ENCODE assay signal across 12 cellular contexts in genomic region chr3:152379415-152380042, GRCh38.
A peak's percentile ranks its signal among the peaks of the same experiment; 100 is the strongest.
DNase-seq lines count a peak whose midpoint lies in the region; TF ChIP-seq lines count a peak whose summit lies in the region.
"Had no signal": no experiment of that assay in that cellular context is flagged by ENCODE, and none has a peak within 500 bp of the region (broad histone marks: within the 10 kb centered on the region; RNA-seq: fewer than 3 reads in every experiment).

No MANE protein-coding gene starts in this region.

- H3K36me3 ChIP-seq in DOHH2 (ENCODE audit: control insufficient read depth, low read length) (peaks cover 66% of the 10 kb centered on the region), OCI-LY3 (replicated peaks; ENCODE audit: low read depth, low read length) (peaks cover 19% of the 10 kb centered on the region), spleen (peaks cover 0 to 15% (median 0%) of the 10 kb centered on the region in 6 donors)

- peaks cover 44% of the 10 kb centered on the region for H3K4me1 Mint-ChIP-seq in activated T-helper 2 cell treated with anti-CD3 and anti-CD28 coated beads, Interferon-gamma antibody, Interleukin-2, Interleukin-4, amounts not matched to agents 10 μg/mL and 5 μg/mL and 100 μg/mL, durations not matched to agents 14 hours and 24 hours and 36 hours (ENCODE audit: low read depth)

- H3F3A ChIP-seq in DOHH2 (ENCODE audit: control insufficient read depth, insufficient read depth) = peaks cover 31% of the 10 kb centered on the region

- H3K27me3 ChIP-seq in DOHH2 (ENCODE audit: control insufficient read depth, low read length) (no peaks in the 10 kb centered on the region), OCI-LY3 (ENCODE audit: low read depth, low read length) (no peaks in the 10 kb centered on the region), spleen (replicated peaks in 1 of 7) (no peaks in the 10 kb centered on the region)

- no peaks in the 10 kb centered on the region for H3K27me3 Mint-ChIP-seq in activated T-helper 2 cell treated with anti-CD3 and anti-CD28 coated beads, Interferon-gamma antibody, Interleukin-2, Interleukin-4, amounts not matched to agents 10 μg/mL and 5 μg/mL and 100 μg/mL, durations not matched to agents 14 hours and 24 hours and 36 hours (ENCODE audit: low read depth)

- intact Hi-C loops in spleen (cut with DNase I; ENCODE audit: low total_unique reads) = no loop called here
- intact Hi-C loops in activated T-helper 2 cell treated with anti-CD3 and anti-CD28 coated beads, Interferon-gamma antibody, Interleukin-2, Interleukin-4, amounts not matched to agents 10 μg/mL and 5 μg/mL and 100 μg/mL, durations not matched to agents 14 hours and 24 hours and 36 hours (cut with micrococcal nuclease) = loop anchor here (5.0 kb wide), 1 partner anchor 63 kb away; no protein-coding TSS in a partner anchor

- no peak for TF ChIP-seq POLR2A in spleen (IDR thresholded peaks at IDR 0.05)

- peak overlapping the region; percentile 38 for H3K4me3 ChIP-seq in DOHH2 (ENCODE audit: low read length)
- no peak overlapping the region for H3K4me3 ChIP-seq in OCI-LY3 (ENCODE audit: low read length)
- no peak overlapping the region for H3K4me3 ChIP-seq in epithelial cell of esophagus (ENCODE audit: low read length)
- H3K4me3 ChIP-seq in spleen = peak overlapping the region in 1 of 8 donors; percentile 33

- H4K20me1 ChIP-seq in DOHH2 (ENCODE audit: control insufficient read depth, insufficient read depth, low read depth, low read length) (no peaks in the 10 kb centered on the region), OCI-LY3 (ENCODE audit: insufficient read depth, low read length) (peaks cover 71% of the 10 kb centered on the region)

- H3K4me3 Mint-ChIP-seq in activated T-helper 2 cell treated with anti-CD3 and anti-CD28 coated beads, Interferon-gamma antibody, Interleukin-2, Interleukin-4, amounts not matched to agents 10 μg/mL and 5 μg/mL and 100 μg/mL, durations not matched to agents 14 hours and 24 hours and 36 hours (ENCODE audit: low read depth) = no peak overlapping the region

- no peak overlapping the region for H3K9ac ChIP-seq in OCI-LY3 (ENCODE audit: low read length)

- WGBS in spleen, 5 donors = 75 to 83% (median 76%) methylated on average over 4 of the region's 4 CpGs

- H3K4me1 ChIP-seq in DOHH2 (ENCODE audit: control insufficient read depth, low read length) (peaks cover 94% of the 10 kb centered on the region), OCI-LY3 (ENCODE audit: low read length) (peaks cover 76% of the 10 kb centered on the region), spleen (peaks cover 48 to 100% (median 99%) of the 10 kb centered on the region in 6 donors)

- TF ChIP-seq CTCF in DOHH2 (IDR thresholded peaks at IDR 0.05; ENCODE audit: low read depth, low read length, poor library complexity, severe bottlenecking) = no peak
- no peak for TF ChIP-seq CTCF in OCI-LY3 (IDR thresholded peaks at IDR 0.05; ENCODE audit: low read depth, low read length)
- TF ChIP-seq CTCF in epithelial cell of esophagus (IDR thresholded peaks at IDR 0.05; ENCODE audit: insufficient read depth, low read depth, low read length, missing control alignments) = no peak
- TF ChIP-seq CTCF in spleen (IDR thresholded peaks at IDR 0.05 in 8 of 11, conservative IDR thresholded peaks at IDR 0.05 in 3 of 11) = no peak

- no peaks in the 10 kb centered on the region for H3K9me3 ChIP-seq in DOHH2 (ENCODE audit: control insufficient read depth, insufficient read depth, low read length)
- H3K9me3 ChIP-seq in OCI-LY3 (ENCODE audit: insufficient read depth, low read length) = no peaks in the 10 kb centered on the region
- no peaks in the 10 kb centered on the region for H3K9me3 ChIP-seq in spleen

- no peaks in the 10 kb centered on the region for H3K9me3 Mint-ChIP-seq in activated T-helper 2 cell treated with anti-CD3 and anti-CD28 coated beads, Interferon-gamma antibody, Interleukin-2, Interleukin-4, amounts not matched to agents 10 μg/mL and 5 μg/mL and 100 μg/mL, durations not matched to agents 14 hours and 24 hours and 36 hours

- H2AFZ ChIP-seq in OCI-LY3 (ENCODE audit: low read depth, low read length) = no peak overlapping the region

- H3K9me2 ChIP-seq in DOHH2 (replicated peaks; ENCODE audit: control insufficient read depth, low read length) = no peaks in the 10 kb centered on the region

- no peak overlapping the region for H3K27ac Mint-ChIP-seq in activated T-helper 2 cell treated with anti-CD3 and anti-CD28 coated beads, Interferon-gamma antibody, Interleukin-2, Interleukin-4, amounts not matched to agents 10 μg/mL and 5 μg/mL and 100 μg/mL, durations not matched to agents 14 hours and 24 hours and 36 hours

- H3K4me2 ChIP-seq in DOHH2 (ENCODE audit: low read length) (peak overlapping the region; percentile 74), OCI-LY3 (ENCODE audit: low read length) (peak overlapping the region; percentile 3; the same call in 1 of the 2 replicates)

- DNase-seq in epithelial cell of esophagus (ENCODE audit: low read depth) (peak; percentile 61), spleen (no peak), activated gamma-delta T cell treated with Interleukin-2 at 50 U/mL for 16 hours (no peak), CD1c-positive myeloid dendritic cell (ENCODE audit: extremely low spot score) (no peak)
- DNase-seq in activated T-helper 2 cell treated with anti-CD3 and anti-CD28 coated beads, Interferon-gamma antibody, Interleukin-2, Interleukin-4, amounts not matched to agents 10 μg/mL and 5 μg/mL and 100 μg/mL, durations not matched to agents 14 hours and 24 hours and 36 hours (ENCODE audit: low spot score) = no peak
- no peak for DNase-seq in effector CD4-positive, alpha-beta T cell
- DNase-seq: NCI-H146; NCI-H774; nucleus accumbens; stimulated activated naive CD4-positive, alpha-beta T cell had no signal

- H3K79me2 ChIP-seq in DOHH2 (ENCODE audit: control insufficient read depth, low read length) = peaks cover 90% of the 10 kb centered on the region
- peaks cover 94% of the 10 kb centered on the region for H3K79me2 ChIP-seq in OCI-LY3 (ENCODE audit: low read length)

- H3K27ac ChIP-seq in DOHH2 (ENCODE audit: low read depth, low read length) (no peak overlapping the region), OCI-LY3 (ENCODE audit: low read length) (no peak overlapping the region), spleen (peak overlapping the region in 7 of 8 donors; percentile 62 to 88 (median 82))

- H3K36me3 Mint-ChIP-seq in activated T-helper 2 cell treated with anti-CD3 and anti-CD28 coated beads, Interferon-gamma antibody, Interleukin-2, Interleukin-4, amounts not matched to agents 10 μg/mL and 5 μg/mL and 100 μg/mL, durations not matched to agents 14 hours and 24 hours and 36 hours (ENCODE audit: low read depth) = peaks cover 39% of the 10 kb centered on the region

Comparison
In these comparisons a context has a peak if more than half of its experiments do, and no peak if none do; other contexts are left out.
1. H3K27ac ChIP-seq: peak in spleen (7 of 8); none in DOHH2 (single experiment) and OCI-LY3 (single experiment).